9 cellular contexts compared by ENCODE assay signal in genomic region chr5:37847978-37848425, GRCh38. TPM values are rescaled to one million over a fixed set of nuclear protein-coding genes. Genes with fewer than 3 reads are reported as not detected.
DNase-seq lines count a peak whose midpoint lies in the region; ATAC-seq, FAIRE-seq and TF ChIP-seq lines count a peak whose summit lies in the region.
"Had no signal": no experiment of that assay in that cellular context is flagged by ENCODE, and none has a peak within 500 bp of the region (broad histone marks: within the 10 kb centered on the region; RNA-seq: fewer than 3 reads in every experiment).

No MANE protein-coding gene starts in this region.

- H3K36me3 Mint-ChIP-seq in neural progenitor cell = no peaks in the 10 kb centered on the region

- POLR2A ChIA-PET in RWPE1 (lab: Yijun Ruan, JAX; ENCODE audit: low non-redundant PET) (no interaction called here), HepG2 (lab: Yijun Ruan, JAX) (interaction anchor here (0.6 kb wide), 1 partner anchor 10 kb away, joined by 3 read pairs; no protein-coding TSS in a partner anchor)

- no peaks in the 10 kb centered on the region for H3K36me3 ChIP-seq in HepG2 (replicated peaks in 1 of 2; ENCODE audit: control insufficient read depth in 1 of 2, insufficient read depth in 2 of 2, low read length in 2 of 2)
- no peaks in the 10 kb centered on the region for H3K36me3 ChIP-seq in neural progenitor cell

- no peak overlapping the region for H3K4me3 ChIP-seq in HepG2 (replicated peaks in 1 of 3; ENCODE audit: insufficient read depth in 1 of 3, low read depth in 2 of 3, low read length in 3 of 3)
- no peak overlapping the region for H3K4me3 ChIP-seq in right cardiac atrium (ENCODE audit: low read length)
- H3K4me3 ChIP-seq in neural progenitor cell = no peak overlapping the region

- H3K79me2 ChIP-seq in HepG2 (ENCODE audit: insufficient read depth, low read length) = no peaks in the 10 kb centered on the region
- no peaks in the 10 kb centered on the region for H3K79me2 ChIP-seq in neural progenitor cell (ENCODE audit: low read depth)

- 85% methylated on average over 3 of the region's 3 CpGs for WGBS in HepG2 (ENCODE audit: low lambda C conversion rate)
- 59% methylated on average over 3 of the region's 3 CpGs for WGBS in right cardiac atrium

- H3K4me3 Mint-ChIP-seq in neural progenitor cell = no peak overlapping the region

- no peak overlapping the region for H3K4me2 ChIP-seq in HepG2 (ENCODE audit: low read depth, low read length)
- H3K4me2 ChIP-seq in neural progenitor cell = no peak overlapping the region
- H3K4me2 ChIP-seq: KMS-11 had no signal

- peaks cover 0 to 2% of the 10 kb centered on the region in 2 experiments; a peak in 2 of 5 replicates for H3K27me3 ChIP-seq in HepG2 (ENCODE audit: control insufficient read depth in 1 of 2, insufficient read depth in 2 of 2, low read length in 2 of 2)
- no peaks in the 10 kb centered on the region for H3K27me3 ChIP-seq in right cardiac atrium (ENCODE audit: control insufficient read depth, insufficient read depth)
- H3K27me3 ChIP-seq in neural progenitor cell = peaks cover 8% of the 10 kb centered on the region

- ATAC-seq in GM18861 (IDR thresholded peaks at IDR 0.05; ENCODE audit: unreplicated experiment) = peak; percentile 78
- ATAC-seq in HG03280 (IDR thresholded peaks at IDR 0.05; ENCODE audit: unreplicated experiment) = peak; percentile 66
- no peak for ATAC-seq in HepG2
- no peak for ATAC-seq in right cardiac atrium

- H3K27me3 Mint-ChIP-seq in neural progenitor cell (ENCODE audit: insufficient read depth, low read depth) = peaks cover 2% of the 10 kb centered on the region

- H3K9me3 Mint-ChIP-seq in neural progenitor cell = no peaks in the 10 kb centered on the region

- no peak for TF ChIP-seq RAD21 in HepG2 (CRISPR knock-in tag; IDR thresholded peaks at IDR 0.05)

- peak; percentile 66 for DNase-seq in RWPE1 (ENCODE audit: low spot score)
- DNase-seq in HepG2 (ENCODE audit: low spot score) = peak; percentile 26
- DNase-seq in right cardiac atrium = no peak
- no peak for DNase-seq in head of caudate nucleus
- no peak for DNase-seq in neural progenitor cell (ENCODE audit: low spot score)
- DNase-seq in DMS114 treated with DMSO at 0.1 percent for 48 hours (lab: John Stamatoyannopoulos, UW; ENCODE audit: unreplicated experiment) = no peak

- H3K27ac Mint-ChIP-seq in neural progenitor cell = no peak overlapping the region

- peaks cover 9% of the 10 kb centered on the region for H3K4me1 ChIP-seq in HepG2 (ENCODE audit: insufficient read depth, low read length)
- no peaks in the 10 kb centered on the region for H3K4me1 ChIP-seq in right cardiac atrium (ENCODE audit: control insufficient read depth, insufficient read depth, low read length)
- H3K4me1 ChIP-seq in neural progenitor cell = peaks cover 11% of the 10 kb centered on the region

- no peaks in the 10 kb centered on the region for H3F3A ChIP-seq in neural progenitor cell (ENCODE audit: low read depth)

- H3K9ac ChIP-seq in HepG2 (ENCODE audit: insufficient read depth, low read depth, low read length) (no peak overlapping the region), neural progenitor cell (no peak overlapping the region)
- H3K9ac ChIP-seq: KMS-11 had no signal

- peak overlapping the region; percentile 80 for H2AFZ ChIP-seq in HepG2 (ENCODE audit: low read length)
- no peak overlapping the region for H2AFZ ChIP-seq in neural progenitor cell (replicated peaks)

- TF ChIP-seq EP300 in HepG2 (IDR thresholded peaks at IDR 0.05; ENCODE audit: low read depth in 2 of 2, low read length in 2 of 2) (no peak), HepG2 (CRISPR knock-in tag; IDR thresholded peaks at IDR 0.05; ENCODE audit: borderline replicate concordance) (no peak)

- no peaks in the 10 kb centered on the region for H4K20me1 ChIP-seq in HepG2 (ENCODE audit: insufficient read depth, low read length)
- H4K20me1 ChIP-seq in neural progenitor cell (ENCODE audit: low read depth) = no peaks in the 10 kb centered on the region

- BruUV-seq in HepG2 (replicated peaks; lab: Mats Ljungman, UMichigan) = no TSS peak

- TF ChIP-seq POLR2A in HepG2 (IDR thresholded peaks at IDR 0.05; ENCODE audit: insufficient read depth in 1 of 2, low read depth in 2 of 2, low read length in 2 of 2) = no peak

- FAIRE-seq in HepG2 (lab: Jason Lieb, UNC) = no peak

- no peaks in the 10 kb centered on the region; the same call in 1 of the 2 replicates for H3K9me3 ChIP-seq in HepG2 (ENCODE audit: low read length)
- H3K9me3 ChIP-seq in right cardiac atrium (ENCODE audit: control insufficient read depth, low read length) = peaks cover 2% of the 10 kb centered on the region
- no peaks in the 10 kb centered on the region for H3K9me3 ChIP-seq in neural progenitor cell (ENCODE audit: low read depth)

- H3K4me1 Mint-ChIP-seq in neural progenitor cell = peaks cover 4% of the 10 kb centered on the region

- in situ Hi-C loops in HepG2 (cut with HindIII; ENCODE audit: extremely low pct_ligation_motif_present, low pct_unique_long_range_greater_than_20kb) = no loop called here

- intact Hi-C loops in HepG2 (cut with micrococcal nuclease; ENCODE audit: unreplicated experiment) = no loop called here
- intact Hi-C loops in right cardiac atrium (cut with DNase I) = no loop called here
- intact Hi-C loops in head of caudate nucleus (cut with DNase I) = no loop called here

- H3K27ac ChIP-seq in RWPE1 (no peak overlapping the region), HepG2 (ENCODE audit: extremely low read length, insufficient read depth, low read length) (no peak overlapping the region), right cardiac atrium (ENCODE audit: low read length) (no peak overlapping the region), neural progenitor cell (no peak overlapping the region)
- H3K27ac ChIP-seq: KMS-11 had no signal

- TF ChIP-seq CTCF in RWPE1 (conservative IDR thresholded peaks at IDR 0.05; ENCODE audit: low read depth) = no peak
- TF ChIP-seq CTCF in HepG2 (CRISPR knock-in tag; IDR thresholded peaks at IDR 0.05) = no peak
- TF ChIP-seq CTCF in neural progenitor cell (IDR thresholded peaks at IDR 0.05) = no peak

- CTCF ChIA-PET in RWPE1 (lab: Yijun Ruan, JAX) = interaction anchor here (1.5 kb wide), 1 partner anchor 11 kb away, joined by 4 read pairs; no protein-coding TSS in a partner anchor
- CTCF ChIA-PET in HepG2 (lab: Yijun Ruan, JAX; ENCODE audit: low intra/inter-chr PET ratio, low total read pairs) = no interaction called here

TF ChIP-seq in HepG2, 621 proteins besides CTCF, POLR2A, EP300 and RAD21 (continues in another document):
- TF ChIP-seq SATB2 (CRISPR knock-in tag; IDR thresholded peaks at IDR 0.05) (no peak), BRD4 (CRISPR knock-in tag; IDR thresholded peaks at IDR 0.05) (0 out of 2 replicates have a peak, but pooled peaks have one; percentile 23), ZNF274 (CRISPR knock-in tag; IDR thresholded peaks at IDR 0.05) (no peak), ETV5 (CRISPR knock-in tag; IDR thresholded peaks at IDR 0.05; ENCODE audit: borderline replicate concordance) (no peak), ZNF333 (CRISPR knock-in tag; IDR thresholded peaks at IDR 0.05; ENCODE audit: borderline replicate concordance) (peak; percentile 71; the same call in 1 of the 2 replicates), ZBTB38 (CRISPR knock-in tag; IDR thresholded peaks at IDR 0.05) (no peak), ZNF484 (CRISPR knock-in tag; IDR thresholded peaks at IDR 0.05; ENCODE audit: borderline replicate concordance, low read depth) (no peak), KDM2A (CRISPR knock-in tag; IDR thresholded peaks at IDR 0.05; ENCODE audit: borderline replicate concordance, low read depth) (no peak), FOXA1 (IDR thresholded peaks at IDR 0.05) (no peak), FOXA1 (CRISPR knock-in tag; IDR thresholded peaks at IDR 0.05) (peak; percentile 57), TP53 (CRISPR knock-in tag; conservative IDR thresholded peaks at IDR 0.05) (peak; percentile 99), ZBTB26 (CRISPR knock-in tag; IDR thresholded peaks at IDR 0.05; ENCODE audit: borderline replicate concordance) (no peak)

RNA-seq across cellular contexts. Expression of gene GDNF, which starts 8.2 kb away (rescaled TPM):
- total RNA-seq in HepG2 (2016; rRNA removed; fragmentation: Illumina TruSeq; extraction: Trizol) (0.20 and 0.46 TPM in 2 replicates), right cardiac atrium (under 1 TPM; 0.26 to 0.74 (median 0.54) TPM), neural progenitor cell (ENCODE audit: low replicate concordance) (0.09 TPM in 1 of 2 replicates, not detected in the other)
- 0.10 TPM in 1 of 2 replicates, not detected in the other for total RNA-seq in HepG2 (2016; cell fraction: cytosol; rRNA removed; fragmentation: Illumina TruSeq; extraction: Trizol; ENCODE audit: low read depth)
- total RNA-seq in HepG2 (2016; cell fraction: insoluble cytoplasmic fraction; rRNA removed; fragmentation: Illumina TruSeq; extraction: Trizol) = 0.19 and 0.56 TPM in 2 replicates
- total RNA-seq in HepG2 (2016; cell fraction: membrane; rRNA removed; fragmentation: Illumina TruSeq; extraction: Trizol) = 0.10 and 0.25 TPM in 2 replicates
- 0.56 and 1.2 TPM in 2 replicates for total RNA-seq in HepG2 (2016; cell fraction: nucleus; rRNA removed; fragmentation: Illumina TruSeq; extraction: Trizol)
- polyA plus RNA-seq in HepG2 (2011; rRNA removed) (0.17 and 0.24 TPM in 2 replicates), right cardiac atrium (0.14 TPM)
- 0.05 and 0.17 TPM in 2 replicates for polyA plus RNA-seq in HepG2 (2011; cell fraction: cytosol; rRNA removed)
- 0.29 and 0.45 TPM in 2 replicates for polyA plus RNA-seq in HepG2 (2011; cell fraction: nucleus; rRNA removed)
- 0.08 and 0.44 TPM in 2 replicates for polyA plus RNA-seq in HepG2 (2012)
- 0.05 and 0.06 TPM in 2 replicates for polyA plus RNA-seq in HepG2 (2016; cell fraction: cytosol; fragmentation: Illumina TruSeq; extraction: Trizol; ENCODE audit: low read depth)
- 0.14 and 0.35 TPM in 2 replicates for polyA plus RNA-seq in HepG2 (2016; cell fraction: insoluble cytoplasmic fraction; fragmentation: Illumina TruSeq; extraction: Trizol; ENCODE audit: low read depth)
- polyA plus RNA-seq in HepG2 (2016; cell fraction: membrane; fragmentation: Illumina TruSeq; extraction: Trizol; ENCODE audit: low read depth) = 0.16 and 0.28 TPM in 2 replicates
- 1.2 and 1.3 TPM in 2 replicates for polyA plus RNA-seq in HepG2 (2016; cell fraction: nucleus; fragmentation: Illumina TruSeq; extraction: Trizol; ENCODE audit: insufficient read depth, low read depth)
- polyA minus RNA-seq in HepG2 (2011; rRNA and poly(A)+ RNA removed; ENCODE audit: low replicate concordance) = 0.16 TPM in 1 of 2 replicates, not detected in the other
- 0.18 and 0.30 TPM in 2 replicates for polyA minus RNA-seq in HepG2 (2011; cell fraction: cytosol; rRNA and poly(A)+ RNA removed)
- polyA minus RNA-seq in HepG2 (2011; cell fraction: nucleus; rRNA and poly(A)+ RNA removed) = 0.39 and 0.75 TPM in 2 replicates

Comparison
In these comparisons a context has a peak if more than half of its experiments do, and no peak if none do; other contexts are left out.
1. ATAC-seq: peak in GM18861 (single experiment) and HG03280 (single experiment); none in HepG2 (single experiment) and right cardiac atrium (0 of 2).
2. DNase-seq: peak in RWPE1 (single experiment) and HepG2 (single experiment); none in right cardiac atrium (0 of 3), head of caudate nucleus (0 of 42), neural progenitor cell (single experiment) and DMS114 treated with DMSO at 0.1 percent for 48 hours (single experiment).